Comparison of ENCODE assay signal across 8 cellular contexts in the genomic region with DNA sequence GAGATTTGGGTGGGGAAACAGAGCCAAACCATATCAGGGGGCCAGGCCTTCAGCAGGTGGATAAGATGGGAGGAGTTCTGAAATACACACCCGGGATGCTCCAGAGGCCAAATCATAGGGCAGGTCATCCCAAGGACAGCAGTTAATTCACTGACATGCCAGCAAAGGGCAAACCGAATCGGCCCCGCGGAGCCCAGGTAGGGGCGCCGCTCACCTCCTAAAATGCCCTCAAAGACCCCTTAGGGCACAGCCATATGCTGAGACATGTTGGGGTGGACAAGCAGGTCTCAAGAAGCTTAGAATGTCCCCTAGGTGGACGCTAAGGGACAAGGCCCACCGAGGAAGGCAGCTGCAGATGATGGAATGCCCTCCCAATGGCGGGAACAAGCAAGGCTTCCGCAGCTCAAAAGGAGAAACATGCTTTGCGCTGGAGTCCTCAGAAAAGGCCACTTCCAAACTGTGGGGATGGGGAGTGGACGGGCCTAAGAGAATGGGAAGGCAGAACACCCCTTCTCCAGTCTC.
A peak's percentile ranks its signal among the peaks of the same experiment; 100 is the strongest.
DNase-seq lines count a peak whose midpoint lies in the region; ATAC-seq, FAIRE-seq and TF ChIP-seq lines count a peak whose summit lies in the region.

No MANE protein-coding gene starts in this region.

- POLR2A ChIA-PET in AG04450 (lab: Yijun Ruan, JAX) (no interaction called here), H1 (lab: Charles Lee; ENCODE audit: partially characterized antibody) (interaction anchor here (1.5 to 1.8 kb wide), 2 partner anchors 12 to 145 kb away, joined by 3 read pairs; partner anchors contain the start of gene ERCC6L2)

- TF ChIP-seq EP300 in H1 (IDR thresholded peaks at IDR 0.05; ENCODE audit: borderline replicate concordance in 1 of 2, low read depth in 2 of 2, low read length in 2 of 2), result no peak

- no peak overlapping the region; a peak in 1 of 7 replicates for H3K9ac ChIP-seq in H1 (replicated peaks in 1 of 4; ENCODE audit: extremely low read depth in 1 of 4, low read depth in 3 of 4, low read length in 3 of 4)

- no peak overlapping the region for H3K27ac ChIP-seq in AG04450 (ENCODE audit: low read depth, low read length)
- no peak overlapping the region for H3K27ac ChIP-seq in H1 (ENCODE audit: low read depth, low read length)

- H4K20me1 ChIP-seq in H1 (replicated peaks in 1 of 2; ENCODE audit: control insufficient read depth in 1 of 2, insufficient read depth in 2 of 2, low read length in 2 of 2), result peaks cover 0 to 9% of the 10 kb centered on the region in 2 experiments

- no peak overlapping the region for H2BK5ac ChIP-seq in H1 (ENCODE audit: low read depth, low read length)

- peak overlapping the region; percentile 54 for H3K4me3 ChIP-seq in AG04450 (ENCODE audit: low read depth, low read length)
- H3K4me3 ChIP-seq in H1 (ENCODE audit: extremely low read depth in 1 of 4, insufficient read depth in 2 of 4, low read depth in 3 of 4, low read length in 4 of 4), result peak overlapping the region; percentile 53 to 67 (median 62)

- no peak for FAIRE-seq in H1 (lab: Jason Lieb, UNC)

- whole genome bisulfite sequencing in H1 (ENCODE audit: extremely low coverage in 1 of 2, insufficient coverage in 1 of 2, insufficient read length in 1 of 2, insufficient replicate concordance in 2 of 2, low coverage in 1 of 2, low lambda C conversion rate in 2 of 2, missing lambda C conversion rate in 1 of 2), 2 experiments, result 29% methylated on average over 13 of the region's 13 CpGs; no CpG with 5 or more reads in 1 of the 2 experiments

- no peaks in the 10 kb centered on the region for H3K9me3 Mint-ChIP-seq in IgD-negative memory B cell
- peaks cover 5% of the 10 kb centered on the region for H3K9me3 Mint-ChIP-seq in natural killer cell treated with Interleukin-12 subunit alpha and Interleukin-12 subunit beta and Interleukin-15 and Interleukin-18, amount 100 ng/mL, for 72 hours

- H3K18ac ChIP-seq in H1 (ENCODE audit: extremely low read depth, low read length), result peak overlapping the region; percentile 36

- H3K56ac ChIP-seq in H1 (replicated peaks; ENCODE audit: insufficient read length, low read depth, low read length), result no peak overlapping the region

- H3K36me3 ChIP-seq in H1 (ENCODE audit: control insufficient read depth in 2 of 4, insufficient read depth in 4 of 4, low read length in 3 of 4), result no peaks in the 10 kb centered on the region

- H3K4me2 ChIP-seq in H1 (ENCODE audit: insufficient read depth in 1 of 2, low read depth in 2 of 2, low read length in 2 of 2), result peak overlapping the region; percentile 88 to 95

- TF ChIP-seq POLR2A in H1 (IDR thresholded peaks at IDR 0.05; ENCODE audit: control extremely low read depth in 1 of 2, low read depth in 2 of 2, low read length in 2 of 2), result no peak

- H3K79me2 ChIP-seq in H1 (ENCODE audit: control insufficient read depth in 1 of 2, insufficient read depth in 2 of 2, low read length in 2 of 2), result no peaks in the 10 kb centered on the region

- H3K27me3 ChIP-seq in AG04450 (ENCODE audit: control insufficient read depth, insufficient read depth, low read length) (peaks cover 52% of the 10 kb centered on the region), H1 (replicated peaks in 1 of 4; ENCODE audit: control insufficient read depth in 3 of 4, extremely low read depth in 1 of 4, insufficient read depth in 3 of 4, low read length in 3 of 4) (peaks cover 34 to 63% (median 60%) of the 10 kb centered on the region in 4 experiments)

- no peak for ATAC-seq in natural killer cell treated with Interleukin-12 subunit alpha and Interleukin-12 subunit beta and Interleukin-15 and Interleukin-18, amount 100 ng/mL, for 72 hours

- no peak for TF ChIP-seq RAD21 in H1 (IDR thresholded peaks at IDR 0.05 in 1 of 2, conservative IDR thresholded peaks at IDR 0.05 in 1 of 2; ENCODE audit: low read depth in 2 of 2, low read length in 2 of 2)

- H3K4ac ChIP-seq in H1 (replicated peaks; ENCODE audit: insufficient read length, low read depth, low read length), result no peak overlapping the region

- H3K4me1 ChIP-seq in H1 (replicated peaks in 1 of 4; ENCODE audit: control insufficient read depth in 3 of 4, insufficient read depth in 4 of 4, low read length in 3 of 4), result peaks cover 2 to 16% (median 7%) of the 10 kb centered on the region in 4 experiments

- CTCF ChIA-PET in AG04450 (lab: Charles Lee), result no interaction called here
- CTCF ChIA-PET in H1 (lab: Charles Lee; ENCODE audit: partially characterized antibody), result interaction anchor here (1.0 to 1.8 kb wide), 2 partner anchors 12 to 197 kb away, joined by 3 to 4 read pairs; no protein-coding TSS in a partner anchor

- H2BK20ac ChIP-seq in H1 (ENCODE audit: low read length), result no peak overlapping the region

- no peak overlapping the region for H2AK5ac ChIP-seq in H1 (ENCODE audit: low read depth, low read length)

- H4K8ac ChIP-seq in H1 (ENCODE audit: extremely low read depth, insufficient read depth, low read length), result no peak overlapping the region

- no peak overlapping the region for H3K23ac ChIP-seq in H1 (ENCODE audit: insufficient read length)

- peaks cover 20% of the 10 kb centered on the region; the same call in 1 of the 2 replicates for H3K23me2 ChIP-seq in H1 (ENCODE audit: low read depth, low read length)

- H2BK12ac ChIP-seq in H1 (ENCODE audit: low read depth, low read length), result 0 out of 2 replicates have a peak overlapping the region, but pooled peaks have one; percentile 27

- no peaks in the 10 kb centered on the region; the same call in 1 of the 2 replicates for H3K79me1 ChIP-seq in H1 (ENCODE audit: low read depth, low read length)

- TF ChIP-seq CTCF in AG04450 (IDR thresholded peaks at IDR 0.05; ENCODE audit: low read depth, low read length) (no peak), H1 (IDR thresholded peaks at IDR 0.05; ENCODE audit: control extremely low read depth in 1 of 3, insufficient read depth in 1 of 3, low read depth in 1 of 3, low read length in 3 of 3) (no peak)

- no peak overlapping the region for H3K27ac Mint-ChIP-seq in IgD-negative memory B cell
- peak overlapping the region; percentile 81 to 100 for H3K27ac Mint-ChIP-seq in natural killer cell treated with Interleukin-12 subunit alpha and Interleukin-12 subunit beta and Interleukin-15 and Interleukin-18, amount 100 ng/mL, for 72 hours

- DNase-seq in AG04450 (ENCODE audit: low read depth, low spot score) (no peak), H1 (ENCODE audit: low read depth in 1 of 2, low spot score in 2 of 2) (peak in 1 of 2 experiments; percentile 54), germinal center (ENCODE audit: low spot score) (no peak), cortex of kidney (lab: John Stamatoyannopoulos, UW) (no peak), NCI-H2081 (lab: John Stamatoyannopoulos, UW) (no peak), NCI-H2171 (lab: John Stamatoyannopoulos, UW) (no peak)
- DNase-seq in natural killer cell treated with Interleukin-12 subunit alpha and Interleukin-12 subunit beta and Interleukin-15 and Interleukin-18, amount 100 ng/mL, for 72 hours (ENCODE audit: low spot score), result no peak

- peak overlapping the region in 3 of 4 donors; percentile 39 to 73 (median 64) for H3K4me3 Mint-ChIP-seq in IgD-negative memory B cell
- peak overlapping the region; percentile 69 for H3K4me3 Mint-ChIP-seq in natural killer cell treated with Interleukin-12 subunit alpha and Interleukin-12 subunit beta and Interleukin-15 and Interleukin-18, amount 100 ng/mL, for 72 hours

- H3K14ac ChIP-seq in H1 (ENCODE audit: insufficient read length), result no peak overlapping the region

- peak overlapping the region; percentile 7 for H4K91ac ChIP-seq in H1 (replicated peaks; ENCODE audit: insufficient read length, low read length)

- 0 out of 2 replicates have a peak overlapping the region, but pooled peaks have one; percentile 8 for H2AFZ ChIP-seq in H1 (ENCODE audit: low read length)

- no peak overlapping the region for H2BK120ac ChIP-seq in H1 (replicated peaks; ENCODE audit: low read depth, low read length)

- H4K5ac ChIP-seq in H1 (ENCODE audit: insufficient read length, low read depth, low read length), result no peak overlapping the region

- peaks cover 37% of the 10 kb centered on the region for H3K27me3 Mint-ChIP-seq in IgD-negative memory B cell
- no peaks in the 10 kb centered on the region for H3K27me3 Mint-ChIP-seq in natural killer cell treated with Interleukin-12 subunit alpha and Interleukin-12 subunit beta and Interleukin-15 and Interleukin-18, amount 100 ng/mL, for 72 hours

- H2BK15ac ChIP-seq in H1 (ENCODE audit: low read length), result peak overlapping the region; percentile 61; the same call in 1 of the 2 replicates

- H3K4me1 Mint-ChIP-seq in IgD-negative memory B cell, result peaks cover 5 to 12% (median 8%) of the 10 kb centered on the region in 3 donors
- peaks cover 67 to 77% of the 10 kb centered on the region in 2 donors for H3K4me1 Mint-ChIP-seq in natural killer cell treated with Interleukin-12 subunit alpha and Interleukin-12 subunit beta and Interleukin-15 and Interleukin-18, amount 100 ng/mL, for 72 hours (ENCODE audit: low read depth in 2 of 2)

- no peaks in the 10 kb centered on the region; the same call in 1 of the 2 replicates for H3K9me3 ChIP-seq in AG04450 (ENCODE audit: control insufficient read depth, insufficient read depth, low read length)
- H3K9me3 ChIP-seq in H1 (ENCODE audit: insufficient read depth in 2 of 2, low read depth in 1 of 2, low read length in 1 of 2), result no peaks in the 10 kb centered on the region

- H3K36me3 Mint-ChIP-seq in IgD-negative memory B cell, result peaks cover 15% of the 10 kb centered on the region
- H3K36me3 Mint-ChIP-seq in natural killer cell treated with Interleukin-12 subunit alpha and Interleukin-12 subunit beta and Interleukin-15 and Interleukin-18, amount 100 ng/mL, for 72 hours, result no peaks in the 10 kb centered on the region

TF ChIP-seq in H1, 55 proteins besides CTCF, POLR2A, EP300 and RAD21:
- peak; percentile 67 for TF ChIP-seq E2F6 (IDR thresholded peaks at IDR 0.05)
- no peak for TF ChIP-seq SUZ12 (IDR thresholded peaks at IDR 0.05; ENCODE audit: low read length)
- TF ChIP-seq RNF2 (IDR thresholded peaks at IDR 0.05; ENCODE audit: borderline replicate concordance, low read depth, low read length, missing control alignments, poor library complexity, severe bottlenecking), result peak; percentile 16
- TF ChIP-seq TCF12 (IDR thresholded peaks at IDR 0.05; ENCODE audit: low read depth, low read length), result no peak
- TF ChIP-seq YY1 (IDR thresholded peaks at IDR 0.05; ENCODE audit: low read depth, low read length), result 0 out of 2 replicates have a peak, but pooled peaks have one; percentile 5
- no peak for TF ChIP-seq KDM1A (IDR thresholded peaks at IDR 0.05; ENCODE audit: borderline replicate concordance, low read length)

Comparison
In these comparisons a context has a peak if more than half of its experiments do, and no peak if none do; other contexts are left out.
1. H3K27ac Mint-ChIP-seq: peak in natural killer cell treated with Interleukin-12 subunit alpha and Interleukin-12 subunit beta and Interleukin-15 and Interleukin-18, amount 100 ng/mL, for 72 hours (2 of 2); none in IgD-negative memory B cell (0 of 3).